Comparison of ENCODE assay signal across 12 cellular contexts in genomic region chr14:100535287-100536131, GRCh38. TPM values are rescaled to one million over a fixed set of nuclear protein-coding genes. Genes with fewer than 3 reads are reported as not detected.
A peak's percentile ranks its signal among the peaks of the same experiment; 100 is the strongest.
DNase-seq lines count a peak whose midpoint lies in the region; ATAC-seq, FAIRE-seq and TF ChIP-seq lines count a peak whose summit lies in the region.
"Had no signal": no experiment of that assay in that cellular context is flagged by ENCODE, and none has a peak within 500 bp of the region (broad histone marks: within the 10 kb centered on the region; RNA-seq: fewer than 3 reads in every experiment).

No MANE protein-coding gene starts in this region.

- H3K4me3 ChIP-seq in Peyer's patch (no peak overlapping the region), small intestine (ENCODE audit: low read depth in 1 of 2, low read length in 2 of 2) (no peak overlapping the region)

- intact Hi-C loops in Right ventricle myocardium superior (cut with DNase I) (no loop called here), posterior vena cava (cut with DNase I) (no loop called here)

- H3K4me1 ChIP-seq in Peyer's patch (peaks cover 0 to 12% (median 0%) of the 10 kb centered on the region in 4 donors), small intestine (ENCODE audit: control insufficient read depth in 2 of 2, insufficient read depth in 1 of 2, low read depth in 1 of 2, low read length in 1 of 2) (no peaks in the 10 kb centered on the region)

- no peak for ATAC-seq in Right ventricle myocardium superior (ENCODE audit: poor library complexity)
- ATAC-seq: activated T-helper 17 cell treated with anti-CD3 and anti-CD28 coated beads, Interleukin-2, amount 50 U/mL, for 72 hours had no signal

- no peak for TF ChIP-seq POLR2A in GM12892 (IDR thresholded peaks at IDR 0.05; ENCODE audit: low read depth, low read length)
- no peak for TF ChIP-seq POLR2A in Peyer's patch (IDR thresholded peaks at IDR 0.05)

- peak; percentile 13 for DNase-seq in GM12892 (ENCODE audit: insufficient read length)
- DNase-seq in Peyer's patch = peak in 2 of 3 donors; percentile 24 to 32
- DNase-seq in Right ventricle myocardium superior = peak; percentile 27
- DNase-seq in posterior vena cava (ENCODE audit: low spot score) = peak; percentile 65
- no peak for DNase-seq in small intestine
- DNase-seq in occipital lobe (lab: John Stamatoyannopoulos, UW) = no peak
- DNase-seq in anterior cingulate cortex (lab: John Stamatoyannopoulos, UW) = no peak
- DNase-seq: central memory CD4-positive, alpha-beta T cell; erythroblast; midbrain; NCI-H510A treated with DMSO at 0.1 percent for 48 hours had no signal

- FAIRE-seq in GM12892 (lab: Jason Lieb, UNC) (no peak), small intestine (lab: Jason Lieb, UNC) (no peak)

- no peak overlapping the region for H3K27ac ChIP-seq in Peyer's patch
- no peak overlapping the region for H3K27ac ChIP-seq in small intestine (ENCODE audit: low read depth in 1 of 2, low read length in 1 of 2)

- TF ChIP-seq CTCF in Peyer's patch (IDR thresholded peaks at IDR 0.05) = no peak

- WGBS in small intestine, 3 donors = 85 to 89% (median 87%) methylated on average over 16 of the region's 16 CpGs

- H3K36me3 ChIP-seq in Peyer's patch = no peaks in the 10 kb centered on the region
- no peaks in the 10 kb centered on the region for H3K36me3 ChIP-seq in small intestine (ENCODE audit: control insufficient read depth in 2 of 2, insufficient read depth in 2 of 2, low read length in 2 of 2)

- H3K27me3 ChIP-seq in Peyer's patch = no peaks in the 10 kb centered on the region
- no peaks in the 10 kb centered on the region for H3K27me3 ChIP-seq in small intestine (ENCODE audit: control insufficient read depth in 2 of 2, insufficient read depth in 2 of 2, low read length in 2 of 2)

- H3K9me3 ChIP-seq in Peyer's patch (no peaks in the 10 kb centered on the region), small intestine (ENCODE audit: control insufficient read depth, low read depth) (no peaks in the 10 kb centered on the region)

RNA-seq across cellular contexts. Expression of gene BEGAIN, which starts 51.7 kb away (rescaled TPM):
- polyA plus RNA-seq in GM12892 (2012; ENCODE audit: missing spikeins) = not detected
- total RNA-seq in Peyer's patch = 10 to 100 TPM in 1 of 4 donors, 1 to 10 TPM in 2, not detected in 1; 1.6 to 31.8 (median 6.6) TPM
- total RNA-seq in Right ventricle myocardium superior = 0.46 TPM
- total RNA-seq in posterior vena cava = 1 to 10 TPM in 1 of 2 donors, under 1 TPM in 1; 0.56 to 1.2 TPM
- 10 to 100 TPM in 1 of 3 donors, 1 to 10 TPM in 2; 1.3 to 13.5 (median 7.4) TPM for polyA plus RNA-seq in small intestine
- total RNA-seq in occipital lobe = 8.1 TPM

Comparison
In these comparisons a context has a peak if more than half of its experiments do, and no peak if none do; other contexts are left out.
1. DNase-seq: peak in GM12892 (single experiment), Peyer's patch (2 of 3), Right ventricle myocardium superior (single experiment) and posterior vena cava (single experiment); none in small intestine (single experiment), occipital lobe (single experiment) and anterior cingulate cortex (0 of 58).